Comparison of ENCODE assay signal across 8 cellular contexts in genomic region chr2:104872866-104873688, GRCh38. TPM values are rescaled to one million over a fixed set of nuclear protein-coding genes. Genes with fewer than 3 reads are reported as not detected.
DNase-seq lines count a peak whose midpoint lies in the region; ATAC-seq, FAIRE-seq and TF ChIP-seq lines count a peak whose summit lies in the region.

No MANE protein-coding gene starts in this region.

- BruUV-seq in mammary epithelial cell (replicated peaks; lab: Mats Ljungman, UMichigan), result no TSS peak

- DNase-seq in D721Med (ENCODE audit: insufficient read length, low spot score) (peak; percentile 84), NT2/D1 (ENCODE audit: low read depth, low spot score) (no peak), mammary epithelial cell (peak; percentile 46), keratinocyte (ENCODE audit: low read depth, low spot score) (no peak), small intestine (peak; percentile 86)
- DNase-seq in stimulated activated naive CD4-positive, alpha-beta T cell treated with Interleukin-2 at 50 U/mL for 16 hours (lab: John Stamatoyannopoulos, UW), result no peak

- H3K4me2 ChIP-seq in mammary epithelial cell (ENCODE audit: insufficient read depth, low read depth, low read length) (peak overlapping the region; percentile 85), keratinocyte (ENCODE audit: control insufficient read depth, extremely low read depth, insufficient read depth, low read depth, low read length) (peak overlapping the region; percentile 69)

- H4K20me1 ChIP-seq in mammary epithelial cell (ENCODE audit: insufficient read depth, low read length) (no peaks in the 10 kb centered on the region), keratinocyte (ENCODE audit: control insufficient read depth, extremely low read depth, insufficient read depth, low read length) (no peaks in the 10 kb centered on the region)

- no peak for FAIRE-seq in D721Med (lab: Jason Lieb, UNC)
- FAIRE-seq in keratinocyte (lab: Jason Lieb, UNC), result no peak
- no peak for FAIRE-seq in small intestine (lab: Jason Lieb, UNC)

- no peaks in the 10 kb centered on the region for H3K79me2 ChIP-seq in mammary epithelial cell (ENCODE audit: insufficient read depth, low read length)
- H3K79me2 ChIP-seq in keratinocyte (ENCODE audit: control insufficient read depth, insufficient read depth, low read length), result no peaks in the 10 kb centered on the region

- dilution Hi-C loops in mammary epithelial cell (cut with HindIII; ENCODE audit: low sequenced_read_pairs) (no loop called here), keratinocyte (cut with MboI; ENCODE audit: extremely low pct_ligation_motif_present, low sequenced_read_pairs) (no loop called here)

- intact Hi-C loops in mammary epithelial cell (cut with micrococcal nuclease), result loop anchor here (1.0 kb wide), 3 partner anchors 71 to 1897 kb away; no protein-coding TSS in a partner anchor

- H3K27me3 ChIP-seq in NT2/D1 (ENCODE audit: insufficient read depth, insufficient read length) (peaks cover 91% of the 10 kb centered on the region), mammary epithelial cell (ENCODE audit: insufficient read depth, low read length) (peaks cover 30% of the 10 kb centered on the region), keratinocyte (ENCODE audit: control insufficient read depth, extremely low read depth, insufficient read depth, low read length) (peaks cover 58% of the 10 kb centered on the region), small intestine (ENCODE audit: control insufficient read depth in 2 of 2, insufficient read depth in 2 of 2, low read length in 2 of 2) (peaks cover 0 to 38% of the 10 kb centered on the region in 2 donors)

- CTCF ChIA-PET in mammary epithelial cell (lab: Charles Lee; ENCODE audit: low non-redundant PET), result no interaction called here

- H2AFZ ChIP-seq in mammary epithelial cell (ENCODE audit: low read depth, low read length) (peak overlapping the region; percentile 68), keratinocyte (ENCODE audit: control insufficient read depth, low read length) (no peak overlapping the region)

- in situ Hi-C loops in mammary epithelial cell (cut with MboI; ENCODE audit: low sequenced_read_pairs in 2 of 2), result loop anchor here in 1 of 2 donors (25.0 kb wide), 1 partner anchor 1711 kb away; no protein-coding TSS in a partner anchor

- H3K4me3 ChIP-seq in NT2/D1 (ENCODE audit: insufficient read length, low read depth), result peak overlapping the region; percentile 62
- H3K4me3 ChIP-seq in mammary epithelial cell (replicated peaks in 1 of 3; ENCODE audit: insufficient read depth in 1 of 3, low read depth in 2 of 3, low read length in 3 of 3), result peak overlapping the region; percentile 11 to 48 (median 47)
- peak overlapping the region; percentile 38 to 57 (median 39) for H3K4me3 ChIP-seq in keratinocyte (ENCODE audit: control insufficient read depth in 2 of 3, extremely low read depth in 1 of 3, insufficient read depth in 2 of 3, low read depth in 1 of 3, low read length in 3 of 3)
- H3K4me3 ChIP-seq in small intestine (ENCODE audit: low read depth in 1 of 2, low read length in 2 of 2), result peak overlapping the region; percentile 11 to 59

- no peaks in the 10 kb centered on the region for H3K36me3 ChIP-seq in NT2/D1 (ENCODE audit: insufficient read depth, insufficient read length, low read length)
- H3K36me3 ChIP-seq in mammary epithelial cell (ENCODE audit: insufficient read depth, low read length), result no peaks in the 10 kb centered on the region
- H3K36me3 ChIP-seq in keratinocyte (ENCODE audit: control insufficient read depth in 2 of 2, extremely low read depth in 1 of 2, insufficient read depth in 2 of 2, low read length in 2 of 2), result no peaks in the 10 kb centered on the region
- H3K36me3 ChIP-seq in small intestine (ENCODE audit: control insufficient read depth in 2 of 2, insufficient read depth in 2 of 2, low read length in 2 of 2), result no peaks in the 10 kb centered on the region

- H3K9me1 ChIP-seq in keratinocyte (ENCODE audit: control insufficient read depth, extremely low read depth, insufficient read depth, low read length), result no peaks in the 10 kb centered on the region

- H3K4me1 ChIP-seq in NT2/D1 (ENCODE audit: insufficient read depth, insufficient read length) (peaks cover 5% of the 10 kb centered on the region), mammary epithelial cell (ENCODE audit: insufficient read depth, low read length) (peaks cover 12% of the 10 kb centered on the region), keratinocyte (ENCODE audit: control insufficient read depth, extremely low read depth, insufficient read depth, low read length) (no peaks in the 10 kb centered on the region), small intestine (ENCODE audit: control insufficient read depth in 2 of 2, insufficient read depth in 1 of 2, low read depth in 1 of 2, low read length in 1 of 2) (peaks cover 2% of the 10 kb centered on the region in 2 donors)

- peak; percentile 73 for TF ChIP-seq CTCF in D721Med (IDR thresholded peaks at IDR 0.05; ENCODE audit: insufficient read depth, missing control alignments)
- TF ChIP-seq CTCF in mammary epithelial cell (conservative IDR thresholded peaks at IDR 0.05 in 1 of 2, IDR thresholded peaks at IDR 0.05 in 1 of 2; ENCODE audit: extremely low read depth in 1 of 2, insufficient read depth in 1 of 2, low read depth in 1 of 2, low read length in 2 of 2), result peak; percentile 38 to 68
- TF ChIP-seq CTCF in keratinocyte (optimal IDR thresholded peaks at IDR 0.05 in 1 of 3, IDR thresholded peaks at IDR 0.05 in 1 of 3, conservative IDR thresholded peaks at IDR 0.05 in 1 of 3; ENCODE audit: extremely low read depth in 1 of 3, insufficient read depth in 2 of 3, low read length in 3 of 3), result peak; percentile 56 to 72 (median 66)

- H3K9me3 ChIP-seq in NT2/D1 (ENCODE audit: insufficient read depth, low read length), result no peaks in the 10 kb centered on the region
- H3K9me3 ChIP-seq in mammary epithelial cell (replicated peaks; ENCODE audit: insufficient read depth, low read length), result no peaks in the 10 kb centered on the region
- no peaks in the 10 kb centered on the region for H3K9me3 ChIP-seq in keratinocyte (ENCODE audit: control insufficient read depth, low read depth, low read length)
- no peaks in the 10 kb centered on the region for H3K9me3 ChIP-seq in small intestine (ENCODE audit: control insufficient read depth, low read depth)

- peak overlapping the region; percentile 68 for H3K9ac ChIP-seq in NT2/D1 (ENCODE audit: insufficient read length, low read depth)
- no peak overlapping the region for H3K9ac ChIP-seq in mammary epithelial cell (ENCODE audit: insufficient read depth, low read length)
- no peak overlapping the region for H3K9ac ChIP-seq in keratinocyte (ENCODE audit: control insufficient read depth, extremely low read depth, insufficient read depth, low read length)

- WGBS in mammary epithelial cell (ENCODE audit: low coverage, missing lambda C conversion rate), result 2% methylated on average over 38 of the region's 63 CpGs
- 1% methylated on average over 54 to 63 of the region's 63 CpGs for WGBS in small intestine, 3 donors

- ATAC-seq in GM19023 (IDR thresholded peaks at IDR 0.05; ENCODE audit: unreplicated experiment) (peak; percentile 94), HG03378 (IDR thresholded peaks at IDR 0.05; ENCODE audit: unreplicated experiment) (peak; percentile 89)

- no peak overlapping the region for H3K27ac ChIP-seq in mammary epithelial cell (ENCODE audit: insufficient read depth, low read depth, low read length)
- no peak overlapping the region for H3K27ac ChIP-seq in keratinocyte (ENCODE audit: control insufficient read depth, insufficient read depth, low read length)
- no peak overlapping the region for H3K27ac ChIP-seq in small intestine (ENCODE audit: low read depth in 1 of 2, low read length in 1 of 2)

RNA-seq across cellular contexts. Expression of gene POU3F3, which starts 19.2 kb away (rescaled TPM):
- total RNA-seq in mammary epithelial cell, result not detected
- not detected for polyA plus RNA-seq in mammary epithelial cell
- not detected for polyA minus RNA-seq in mammary epithelial cell
- not detected in 3 replicates for polyA plus RNA-seq in keratinocyte
- polyA plus RNA-seq in keratinocyte (2011; ENCODE audit: low read depth), result not detected
- polyA plus RNA-seq in keratinocyte (2011; cell fraction: cytosol; rRNA removed), result not detected in 2 replicates
- polyA plus RNA-seq in keratinocyte (2011; cell fraction: nucleus; rRNA removed), result not detected in 2 replicates
- not detected in 2 replicates for polyA plus RNA-seq in keratinocyte (2012; ENCODE audit: low replicate concordance)
- polyA minus RNA-seq in keratinocyte, result not detected in 3 replicates
- not detected for polyA minus RNA-seq in keratinocyte (2011; cell fraction: cytosol; rRNA and poly(A)+ RNA removed)
- polyA minus RNA-seq in keratinocyte (2011; cell fraction: nucleus; rRNA and poly(A)+ RNA removed), result not detected in 2 replicates
- under 1 TPM in 1 of 3 donors, not detected in 2; 0.15 TPM for polyA plus RNA-seq in small intestine

Comparison
In these comparisons a context has a peak if more than half of its experiments do, and no peak if none do; other contexts are left out.
1. DNase-seq: peak in D721Med (single experiment), mammary epithelial cell (single experiment) and small intestine (single experiment); none in NT2/D1 (single experiment), keratinocyte (single experiment) and stimulated activated naive CD4-positive, alpha-beta T cell treated with Interleukin-2 at 50 U/mL for 16 hours (single experiment).
2. Peak in every context shown above with its lines, with median percentiles within 50 percentile points of each other: CTCF ChIP-seq and H3K4me3 ChIP-seq.